Comparison of ENCODE assay signal across 27 cellular contexts in the genomic region with DNA sequence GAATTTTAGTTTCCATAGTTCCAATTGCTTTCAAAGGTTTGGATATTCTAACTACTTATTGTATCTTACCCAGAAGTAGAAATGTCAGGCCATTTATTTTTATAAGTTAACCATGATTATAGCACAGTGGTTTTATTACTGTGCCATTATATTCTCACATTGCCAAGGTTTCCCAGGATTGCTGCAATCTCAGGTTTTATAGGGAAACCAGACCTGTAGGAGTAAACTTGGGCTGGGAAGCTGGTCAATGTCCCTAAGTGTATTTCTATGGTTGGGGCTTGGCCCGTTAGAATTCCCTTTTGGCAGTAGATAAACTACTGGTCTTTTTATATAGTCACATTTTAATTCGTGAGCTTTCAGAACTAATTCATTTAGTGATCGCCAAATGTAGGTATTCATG.
"Had no signal": no experiment of that assay in that cellular context is flagged by ENCODE, and none has a peak within 500 bp of the region (broad histone marks: within the 10 kb centered on the region; RNA-seq: fewer than 3 reads in every experiment).

No MANE protein-coding gene starts in this region.

- H3K27ac Mint-ChIP-seq: naive thymus-derived CD4-positive, alpha-beta T cell; natural killer cell; nephron; neural progenitor cell; progenitor cell of endocrine pancreas; stimulated activated effector memory CD8-positive, alpha-beta T cell treated with anti-CD3 and anti-CD28 coated beads, Interleukin-12 subunit alpha, Interleukin-12 subunit beta, amount 100 ng/mL, for 72 hours; stimulated activated naive B cell treated with anti-CD40 and anti-IgM and Interleukin-4, amounts not matched to agents 10 μg/mL and 1 μg/mL and 100 μg/mL, for 72 hours; stimulated activated naive CD8-positive, alpha-beta T cell treated with anti-CD3 and anti-CD28 coated beads, Interleukin-15, Interleukin-2, amounts not matched to agents 100 ng/mL and 50 ng/mL, for 24 hours had no signal

- H3K36me3 ChIP-seq: neural progenitor cell, ovary, right lobe of liver, sigmoid colon, stomach, thoracic aorta, tibial artery, upper lobe of left lung had no signal

- H3K36me3 Mint-ChIP-seq: naive thymus-derived CD4-positive, alpha-beta T cell; natural killer cell; neural progenitor cell; stimulated activated effector memory CD8-positive, alpha-beta T cell treated with anti-CD3 and anti-CD28 coated beads, Interleukin-12 subunit alpha, Interleukin-12 subunit beta, amount 100 ng/mL, for 72 hours; stimulated activated naive B cell treated with anti-CD40 and anti-IgM and Interleukin-4, amounts not matched to agents 10 μg/mL and 1 μg/mL and 100 μg/mL, for 72 hours had no signal

- H3K9me3 Mint-ChIP-seq: nephron, neural progenitor cell had no signal

- H3K27ac ChIP-seq: neural progenitor cell, ovary, parathyroid adenoma, psoas muscle, right lobe of liver, sigmoid colon, stomach, thoracic aorta, tibial artery, upper lobe of left lung had no signal

- ATAC-seq: naive thymus-derived CD4-positive, alpha-beta T cell; natural killer cell; psoas muscle; right cardiac atrium; right lobe of liver; stimulated activated effector memory CD8-positive, alpha-beta T cell treated with anti-CD3 and anti-CD28 coated beads, Interleukin-12 subunit alpha, Interleukin-12 subunit beta, amount 100 ng/mL, for 72 hours; stimulated activated naive B cell treated with anti-CD40 and anti-IgM and Interleukin-4, amounts not matched to agents 10 μg/mL and 1 μg/mL and 100 μg/mL, for 72 hours had no signal

- H3K4me1 ChIP-seq: neural progenitor cell, parathyroid adenoma, psoas muscle, right lobe of liver, sigmoid colon, stomach, tibial artery, upper lobe of left lung had no signal

- H3K4me1 Mint-ChIP-seq: naive thymus-derived CD4-positive, alpha-beta T cell; natural killer cell; nephron; neural progenitor cell; stimulated activated effector memory CD8-positive, alpha-beta T cell treated with anti-CD3 and anti-CD28 coated beads, Interleukin-12 subunit alpha, Interleukin-12 subunit beta, amount 100 ng/mL, for 72 hours; stimulated activated naive B cell treated with anti-CD40 and anti-IgM and Interleukin-4, amounts not matched to agents 10 μg/mL and 1 μg/mL and 100 μg/mL, for 72 hours had no signal

- H3K4me3 ChIP-seq: neural progenitor cell, ovary, psoas muscle, right lobe of liver, sigmoid colon, stomach, thoracic aorta, tibial artery, upper lobe of left lung had no signal

- DNase-seq: naive thymus-derived CD4-positive, alpha-beta T cell; natural killer cell; occipital lobe; ovary; posterior cingulate gyrus; psoas muscle; right cardiac atrium; right lobe of liver; sigmoid colon; small intestine; stimulated activated CD4-positive, alpha-beta T cell treated with anti-CD3 and anti-CD28 coated beads, Interleukin-15, amount 100 ng/mL, for 24 hours; stimulated activated CD4-positive, alpha-beta T cell treated with anti-CD3 and anti-CD28 coated beads, Interleukin-2, amount 100 ng/mL, for 24 hours; stimulated activated CD4-positive, alpha-beta T cell treated with anti-CD3 and anti-CD28 coated beads, Interleukin-2, amount 100 ng/mL, for 48 hours; stimulated activated CD4-positive, alpha-beta T cell treated with anti-CD3 and anti-CD28 coated beads, Interleukin-4, amount 100 ng/mL, for 24 hours; stimulated activated naive B cell treated with anti-CD40 and anti-IgM and Interleukin-4, amounts not matched to agents 10 μg/mL and 1 μg/mL and 100 μg/mL, for 72 hours; stimulated activated naive CD4-positive, alpha-beta T cell treated with Interleukin-2 at 50 U/mL for 16 hours; stomach; tibial artery; trophoblast cell; upper lobe of left lung had no signal

- H3K27me3 ChIP-seq: neural progenitor cell, ovary, right lobe of liver, sigmoid colon, stomach, tibial artery, upper lobe of left lung had no signal

- H3K9me3 ChIP-seq: ovary, psoas muscle, right lobe of liver, sigmoid colon, thoracic aorta, tibial artery, upper lobe of left lung had no signal

- H3K9ac ChIP-seq: neural progenitor cell, parathyroid adenoma had no signal

- H3K4me3 Mint-ChIP-seq: naive thymus-derived CD4-positive, alpha-beta T cell; natural killer cell; nephron; neural progenitor cell; stimulated activated effector memory CD8-positive, alpha-beta T cell treated with anti-CD3 and anti-CD28 coated beads, Interleukin-12 subunit alpha, Interleukin-12 subunit beta, amount 100 ng/mL, for 72 hours; stimulated activated naive B cell treated with anti-CD40 and anti-IgM and Interleukin-4, amounts not matched to agents 10 μg/mL and 1 μg/mL and 100 μg/mL, for 72 hours; stimulated activated naive CD8-positive, alpha-beta T cell treated with anti-CD3 and anti-CD28 coated beads, Interleukin-15, Interleukin-2, amounts not matched to agents 100 ng/mL and 50 ng/mL, for 24 hours had no signal

- H3K27me3 Mint-ChIP-seq: naive thymus-derived CD4-positive, alpha-beta T cell; stimulated activated naive B cell treated with anti-CD40 and anti-IgM and Interleukin-4, amounts not matched to agents 10 μg/mL and 1 μg/mL and 100 μg/mL, for 72 hours; stimulated activated naive CD8-positive, alpha-beta T cell treated with anti-CD3 and anti-CD28 coated beads, Interleukin-15, Interleukin-2, amounts not matched to agents 100 ng/mL and 50 ng/mL, for 24 hours had no signal
